Comparison of ENCODE assay signal across 29 cellular contexts in genomic region chr9:69748304-69748703, GRCh38. TPM values are rescaled to one million over a fixed set of nuclear protein-coding genes. Genes with fewer than 3 reads are reported as not detected.
DNase-seq lines count a peak whose midpoint lies in the region; ATAC-seq, FAIRE-seq and TF ChIP-seq lines count a peak whose summit lies in the region.
"Had no signal": no experiment of that assay in that cellular context is flagged by ENCODE, and none has a peak within 500 bp of the region (broad histone marks: within the 10 kb centered on the region; RNA-seq: fewer than 3 reads in every experiment).

No MANE protein-coding gene starts in this region.

- H3K9ac ChIP-seq in Karpas-422 (ENCODE audit: low read length) (no peak overlapping the region), kidney (ENCODE audit: low read length in 2 of 2) (no peak overlapping the region)

- peaks cover 99% of the 10 kb centered on the region for H3K79me2 ChIP-seq in Karpas-422 (ENCODE audit: low read length)

- DNase-seq in Caki2 (ENCODE audit: low read depth) = peak; percentile 18
- no peak for DNase-seq in Karpas-422
- no peak for DNase-seq in kidney
- no peak for DNase-seq in progenitor cell of endocrine pancreas (ENCODE audit: low spot score, unreplicated experiment)
- DNase-seq in GM12892 (ENCODE audit: insufficient read length) = no peak
- DNase-seq in caudate nucleus (lab: John Stamatoyannopoulos, UW) = no peak
- DNase-seq: activated CD8-positive, alpha-beta memory T cell treated with anti-CD3 and anti-CD28 coated beads for 24 hours; activated effector memory CD4-positive, alpha-beta T cell treated with anti-CD3 and anti-CD28 coated beads, Interleukin-2, amount 50 U/mL, for 16 hours; activated naive CD8-positive, alpha-beta T cell treated with anti-CD3 and anti-CD28 coated beads, Interleukin-2, amount 10 ng/mL, durations not matched to agents 7 days and 5 days; CD4-positive, alpha-beta memory T cell; cerebellar nuclear complex; DMS153; glutamatergic neuron; islet precursor cell; Kasumi-1; lower lobe of right lung; NCI-H146; NCI-H2107; NCI-H446; NCI-H774; posterior cingulate gyrus; stimulated activated naive B cell treated with anti-CD40 and anti-IgM and Interleukin-4, amounts not matched to agents 10 μg/mL and 1 μg/mL and 100 μg/mL, for 72 hours; upper lobe of right lung had no signal

- H3K9me3 ChIP-seq in Karpas-422 (ENCODE audit: low read length) (no peaks in the 10 kb centered on the region), kidney (ENCODE audit: control insufficient read depth in 1 of 2, low read length in 2 of 2) (no peaks in the 10 kb centered on the region)
- H3K9me3 ChIP-seq: lower lobe of right lung, upper lobe of right lung had no signal

- H3K9me3 Mint-ChIP-seq in progenitor cell of endocrine pancreas (ENCODE audit: low read depth) = no peaks in the 10 kb centered on the region
- H3K9me3 Mint-ChIP-seq: activated naive CD8-positive, alpha-beta T cell treated with anti-CD3 and anti-CD28 coated beads, Interleukin-2, amount 10 ng/mL, durations not matched to agents 7 days and 5 days; CD4-positive, alpha-beta memory T cell; neural crest cell; stimulated activated naive B cell treated with anti-CD40 and anti-IgM and Interleukin-4, amounts not matched to agents 10 μg/mL and 1 μg/mL and 100 μg/mL, for 72 hours; T-helper 1 cell treated with Interleukin-12 subunit alpha and Interleukin-12 subunit beta and Interleukin-4 antibody, amounts not matched to agents 30 μg/mL and 1 μg/mL, for 36 hours had no signal

- no peaks in the 10 kb centered on the region for H3K9me2 ChIP-seq in Karpas-422 (replicated peaks; ENCODE audit: insufficient read depth, low read length)

- peak overlapping the region; percentile 20 for H3K4me2 ChIP-seq in Karpas-422 (ENCODE audit: low read depth, low read length, poor library complexity, severe bottlenecking)

- peak overlapping the region; percentile 2 for H3K4me3 Mint-ChIP-seq in progenitor cell of endocrine pancreas (ENCODE audit: low read depth)
- H3K4me3 Mint-ChIP-seq: activated naive CD8-positive, alpha-beta T cell treated with anti-CD3 and anti-CD28 coated beads, Interleukin-2, amount 10 ng/mL, durations not matched to agents 7 days and 5 days; CD4-positive, alpha-beta memory T cell; neural crest cell; stimulated activated naive B cell treated with anti-CD40 and anti-IgM and Interleukin-4, amounts not matched to agents 10 μg/mL and 1 μg/mL and 100 μg/mL, for 72 hours; T-helper 1 cell treated with Interleukin-12 subunit alpha and Interleukin-12 subunit beta and Interleukin-4 antibody, amounts not matched to agents 30 μg/mL and 1 μg/mL, for 36 hours had no signal

- no peak overlapping the region for H2AFZ ChIP-seq in Karpas-422 (ENCODE audit: low read length)

- H3K36me3 Mint-ChIP-seq in progenitor cell of endocrine pancreas (ENCODE audit: insufficient read depth) = peaks cover 17% of the 10 kb centered on the region

- peaks cover 39% of the 10 kb centered on the region for H3K36me3 ChIP-seq in Karpas-422 (ENCODE audit: insufficient read depth, low read length)
- H3K36me3 ChIP-seq in kidney (ENCODE audit: control insufficient read depth in 1 of 2, insufficient read depth in 2 of 2, low read length in 2 of 2) = peaks cover 0 to 3% of the 10 kb centered on the region in 2 donors

- TF ChIP-seq CTCF in kidney (IDR thresholded peaks at IDR 0.05; ENCODE audit: borderline replicate concordance, extremely low read depth, insufficient read depth) (no peak), progenitor cell of endocrine pancreas (IDR thresholded peaks at IDR 0.05; ENCODE audit: unreplicated experiment) (no peak)

- peak; percentile 89 for FAIRE-seq in kidney (lab: Jason Lieb, UNC)
- FAIRE-seq in GM12892 (lab: Jason Lieb, UNC) = no peak
- FAIRE-seq: G401.6 had no signal

- intact Hi-C loops in kidney (cut with DNase I) = no loop called here

- no peak for ATAC-seq in GM21528 (IDR thresholded peaks at IDR 0.05; ENCODE audit: low FRiP score, unreplicated experiment)
- ATAC-seq: lower lobe of right lung; sciatic nerve; stimulated activated naive B cell treated with anti-CD40 and anti-IgM and Interleukin-4, amounts not matched to agents 10 μg/mL and 1 μg/mL and 100 μg/mL, for 72 hours; upper lobe of right lung had no signal

- no peak overlapping the region for H3K4me3 ChIP-seq in Karpas-422 (ENCODE audit: low read length)
- H3K4me3 ChIP-seq in kidney (ENCODE audit: low read length in 2 of 2) = no peak overlapping the region
- H3K4me3 ChIP-seq: lower lobe of right lung, upper lobe of right lung had no signal

- H3K4me1 ChIP-seq in Karpas-422 (ENCODE audit: low read length) (peaks cover 24% of the 10 kb centered on the region), kidney (ENCODE audit: control insufficient read depth in 1 of 2, insufficient read depth in 1 of 2, low read depth in 1 of 2, low read length in 2 of 2) (peaks cover 18 to 38% of the 10 kb centered on the region in 2 donors)
- H3K4me1 ChIP-seq: upper lobe of right lung had no signal

- peak overlapping the region; percentile 18; the same call in 1 of the 2 replicates for H3K27ac ChIP-seq in Karpas-422 (ENCODE audit: low read length)
- H3K27ac ChIP-seq in kidney (ENCODE audit: low read depth in 2 of 2, low read length in 2 of 2) = peak overlapping the region in 1 of 2 donors; percentile 22
- H3K27ac ChIP-seq in caudate nucleus (ENCODE audit: low read depth, low read length) = no peak overlapping the region
- H3K27ac ChIP-seq: lower lobe of right lung, RWPE1, upper lobe of right lung had no signal

- H3K4me1 Mint-ChIP-seq in progenitor cell of endocrine pancreas (ENCODE audit: low read depth) = peaks cover 49% of the 10 kb centered on the region

- H4K20me1 ChIP-seq in Karpas-422 (ENCODE audit: insufficient read depth, low read depth, low read length) = no peaks in the 10 kb centered on the region

- TF ChIP-seq POLR2A in GM12892 (IDR thresholded peaks at IDR 0.05; ENCODE audit: low read depth, low read length) = no peak

- in situ Hi-C loops in Caki2 (cut with HindIII; ENCODE audit: low pct_unique_long_range_greater_than_20kb, low sequenced_read_pairs) = no loop called here

- no peaks in the 10 kb centered on the region for H3K27me3 ChIP-seq in Karpas-422 (ENCODE audit: low read length)
- H3K27me3 ChIP-seq: upper lobe of right lung had no signal

- no peaks in the 10 kb centered on the region for H3K27me3 Mint-ChIP-seq in progenitor cell of endocrine pancreas
- H3K27me3 Mint-ChIP-seq: activated naive CD8-positive, alpha-beta T cell treated with anti-CD3 and anti-CD28 coated beads, Interleukin-2, amount 10 ng/mL, durations not matched to agents 7 days and 5 days; CD4-positive, alpha-beta memory T cell; stimulated activated naive B cell treated with anti-CD40 and anti-IgM and Interleukin-4, amounts not matched to agents 10 μg/mL and 1 μg/mL and 100 μg/mL, for 72 hours had no signal

- H3K27ac Mint-ChIP-seq in progenitor cell of endocrine pancreas = peak overlapping the region; percentile 91
- H3K27ac Mint-ChIP-seq: activated naive CD8-positive, alpha-beta T cell treated with anti-CD3 and anti-CD28 coated beads, Interleukin-2, amount 10 ng/mL, durations not matched to agents 7 days and 5 days; stimulated activated naive B cell treated with anti-CD40 and anti-IgM and Interleukin-4, amounts not matched to agents 10 μg/mL and 1 μg/mL and 100 μg/mL, for 72 hours; T-helper 1 cell treated with Interleukin-12 subunit alpha and Interleukin-12 subunit beta and Interleukin-4 antibody, amounts not matched to agents 30 μg/mL and 1 μg/mL, for 36 hours had no signal

RNA-seq across cellular contexts. Expression of gene PTAR1, which starts 11.5 kb away (rescaled TPM):
- 14.7 and 21.4 TPM in 2 replicates for total RNA-seq in Caki2 (2014; rRNA removed; shearing (Covaris generic); ENCODE audit: low replicate concordance)
- 53.9 and 73.1 TPM in 2 replicates for total RNA-seq in Karpas-422 (2014; rRNA removed; shearing (Covaris generic); ENCODE audit: low replicate concordance)
- total RNA-seq in kidney (61.4 TPM), progenitor cell of endocrine pancreas (59.3 and 66.0 TPM in 2 replicates)
- polyA plus RNA-seq in kidney (ENCODE audit: insufficient read depth, low read depth, low replicate concordance) = 7.7 TPM
- 12.3 TPM for polyA plus RNA-seq in GM12892 (2012; ENCODE audit: missing spikeins)
